Comparison of ENCODE assay signal across 36 cellular contexts in genomic region chr21:14757533-14758327, GRCh38.
"Had no signal": no experiment of that assay in that cellular context is flagged by ENCODE, and none has a peak within 500 bp of the region (broad histone marks: within the 10 kb centered on the region; RNA-seq: fewer than 3 reads in every experiment).

No MANE protein-coding gene starts in this region.

- H3K27me3 Mint-ChIP-seq: activated B cell treated with CpG ODN at 0.5 μM for 24 hours; activated CD4-positive, alpha-beta memory T cell treated with anti-CD3 and anti-CD28 coated beads for 36 hours; activated CD8-positive, alpha-beta memory T cell treated with anti-CD3 and anti-CD28 coated beads, Interleukin-2, amount 10 ng/mL, durations not matched to agents 7 days and 5 days; activated naive CD8-positive, alpha-beta T cell treated with anti-CD3 and anti-CD28 coated beads for 36 hours; activated T-helper 17 cell treated with anti-CD3 and anti-CD28 coated beads, Interleukin-2, amount 50 U/mL, for 72 hours had no signal

- H3K36me3 ChIP-seq: ascending aorta, MG63 had no signal

- H3K9me3 Mint-ChIP-seq: activated CD4-positive, alpha-beta memory T cell treated with anti-CD3 and anti-CD28 coated beads for 36 hours; activated T-helper 17 cell treated with anti-CD3 and anti-CD28 coated beads, Interleukin-2, amount 50 U/mL, for 72 hours had no signal

- H2AFZ ChIP-seq: PC-9 had no signal

- H3K9me3 ChIP-seq: ascending aorta, MG63 had no signal

- H3K27ac ChIP-seq: ascending aorta, PC-9, RWPE1, VCaP had no signal

- H3K27me3 ChIP-seq: ascending aorta, MG63 had no signal

- H3K4me3 ChIP-seq: ascending aorta, MG63, PC-9 had no signal

- H3K4me3 Mint-ChIP-seq: activated B cell treated with CpG ODN at 0.5 μM for 24 hours; activated CD4-positive, alpha-beta memory T cell treated with anti-CD3 and anti-CD28 coated beads for 36 hours; activated CD8-positive, alpha-beta memory T cell treated with anti-CD3 and anti-CD28 coated beads, Interleukin-2, amount 10 ng/mL, durations not matched to agents 7 days and 5 days; activated naive CD8-positive, alpha-beta T cell treated with anti-CD3 and anti-CD28 coated beads for 36 hours; activated T-cell treated with anti-CD3 and anti-CD28 coated beads, Interleukin-2, amount 50 U/mL, for 72 hours; activated T-helper 17 cell treated with anti-CD3 and anti-CD28 coated beads, Interleukin-2, amount 50 U/mL, for 72 hours had no signal

- H3K4me1 ChIP-seq: ascending aorta had no signal

- DNase-seq: activated B cell treated with CpG ODN at 0.5 μM for 24 hours; activated CD4-positive, alpha-beta memory T cell treated with anti-CD3 and anti-CD28 coated beads for 36 hours; activated CD4-positive, alpha-beta T cell treated with anti-CD3 and anti-CD28 coated beads for 4 hours; activated CD4-positive, alpha-beta T cell treated with anti-CD3 and anti-CD28 coated beads, Interleukin-2, amount 50 U/mL, for 1 hour; activated CD4-positive, CD25-positive, alpha-beta regulatory T cell treated with anti-CD3 and anti-CD28 coated beads, Interleukin-2, amount 50 U/mL, for 72 hours; activated CD8-positive, alpha-beta memory T cell treated with anti-CD3 and anti-CD28 coated beads for 24 hours; activated CD8-positive, alpha-beta memory T cell treated with anti-CD3 and anti-CD28 coated beads, Interleukin-2, amount 10 ng/mL, durations not matched to agents 7 days and 5 days; activated effector memory CD4-positive, alpha-beta T cell treated with anti-CD3 and anti-CD28 coated beads, Interleukin-2, amount 50 U/mL, for 16 hours; activated naive CD4-positive, alpha-beta T cell; activated naive CD4-positive, alpha-beta T cell treated with anti-CD3 and anti-CD28 coated beads, Interleukin-2, amount 50 U/mL, for 16 hours; activated naive CD8-positive, alpha-beta T cell treated with anti-CD3 and anti-CD28 coated beads for 36 hours; activated T-cell treated with anti-CD3 and anti-CD28 coated beads, Interleukin-2, amount 50 U/mL, for 1 hour; activated T-cell treated with anti-CD3 and anti-CD28 coated beads, Interleukin-2, amount 50 U/mL, for 72 hours; amniotic stem cell; MG63; NCI-H1048; NCI-H1105 treated with DMSO at 0.1 percent for 48 hours; NCI-H1436; NCI-H1694 treated with DMSO at 0.1 percent for 48 hours; NCI-H2029 treated with DMSO at 0.1 percent for 48 hours; NCI-H2107; NCI-H2171; NCI-H510A; NCI-H526; NCI-H748 treated with DMSO at 0.1 percent for 48 hours; NK-92 treated with Interleukin-12 subunit alpha and Interleukin-12 subunit beta, amount 100 ng/mL, for 24 hours; PC-9; Right ventricle myocardium superior; SW 1271; T-helper 1 cell; T-helper 2 cell; T-helper 9 cell had no signal

- H3K4me2 ChIP-seq: PC-9 had no signal

- H3K4me1 Mint-ChIP-seq: activated T-helper 17 cell treated with anti-CD3 and anti-CD28 coated beads, Interleukin-2, amount 50 U/mL, for 72 hours had no signal

- H3K27ac Mint-ChIP-seq: activated B cell treated with CpG ODN at 0.5 μM for 24 hours; activated CD4-positive, alpha-beta memory T cell treated with anti-CD3 and anti-CD28 coated beads for 36 hours; activated CD8-positive, alpha-beta memory T cell treated with anti-CD3 and anti-CD28 coated beads, Interleukin-2, amount 10 ng/mL, durations not matched to agents 7 days and 5 days; activated naive CD8-positive, alpha-beta T cell treated with anti-CD3 and anti-CD28 coated beads for 36 hours; activated T-cell treated with anti-CD3 and anti-CD28 coated beads, Interleukin-2, amount 50 U/mL, for 72 hours; activated T-helper 17 cell treated with anti-CD3 and anti-CD28 coated beads, Interleukin-2, amount 50 U/mL, for 72 hours had no signal

- H3K36me3 Mint-ChIP-seq: activated CD4-positive, alpha-beta memory T cell treated with anti-CD3 and anti-CD28 coated beads for 36 hours had no signal
